Comparison of ENCODE assay signal across 10 cellular contexts in genomic region chr5:95086932-95087818, GRCh38.
A peak's percentile ranks its signal among the peaks of the same experiment; 100 is the strongest.
DNase-seq lines count a peak whose midpoint lies in the region; ATAC-seq and TF ChIP-seq lines count a peak whose summit lies in the region.
"Had no signal": no experiment of that assay in that cellular context is flagged by ENCODE, and none has a peak within 500 bp of the region (broad histone marks: within the 10 kb centered on the region; RNA-seq: fewer than 3 reads in every experiment).

No MANE protein-coding gene starts in this region.

- H3K9me2 ChIP-seq in PC-9 (ENCODE audit: insufficient read depth) = no peaks in the 10 kb centered on the region

- H3K4me3 ChIP-seq in PC-9 = no peak overlapping the region

- POLR2A ChIA-PET in PC-9 (lab: Charles Lee; ENCODE audit: unreplicated experiment) = no interaction called here

- CTCF ChIA-PET in PC-9 (lab: Charles Lee) = no interaction called here

- DNase-seq in GF-D8 (lab: John Stamatoyannopoulos, UW) = peak; percentile 6
- no peak for DNase-seq in PC-9
- DNase-seq in T-helper 9 cell = no peak
- DNase-seq in stimulated activated CD4-positive, alpha-beta T cell treated with anti-CD3 and anti-CD28 coated beads, Interleukin-4, amount 100 ng/mL, for 1 hour = no peak
- DNase-seq in NK-92 (lab: John Stamatoyannopoulos, UW; ENCODE audit: unreplicated experiment) = no peak
- DNase-seq in DMS79 (lab: John Stamatoyannopoulos, UW) = no peak
- DNase-seq: activated T-cell treated with anti-CD3 and anti-CD28 coated beads, Interleukin-2, amount 50 U/mL, for 4 hours; NCI-H1092 had no signal

- H3K27me3 ChIP-seq in PC-9 (ENCODE audit: insufficient read depth, low read depth) = no peaks in the 10 kb centered on the region

- 0 out of 2 replicates have a peak overlapping the region, but pooled peaks have one; percentile 49 for H2AFZ ChIP-seq in PC-9

- no TSS peak for BruUV-seq in PC-9 (replicated peaks; lab: Mats Ljungman, UMichigan)

- peaks cover 2% of the 10 kb centered on the region; the same call in 1 of the 2 replicates for H3F3A ChIP-seq in PC-9 (ENCODE audit: insufficient read depth, low read depth)

- H3K27ac ChIP-seq in PC-9 = no peak overlapping the region

- H3K36me3 ChIP-seq in PC-9 (ENCODE audit: low read depth) = no peaks in the 10 kb centered on the region

- no peaks in the 10 kb centered on the region for H4K20me1 ChIP-seq in PC-9 (ENCODE audit: insufficient read depth)

- TF ChIP-seq CTCF in PC-9 (conservative IDR thresholded peaks at IDR 0.05) = no peak

- intact Hi-C loops in PC-9 (cut with micrococcal nuclease; ENCODE audit: unreplicated experiment) = no loop called here

- H3K4me2 ChIP-seq in PC-9 = no peak overlapping the region

- peaks cover 6% of the 10 kb centered on the region for H3K4me1 ChIP-seq in PC-9 (replicated peaks; ENCODE audit: insufficient read depth)

- ATAC-seq in GM19463 (IDR thresholded peaks at IDR 0.05; ENCODE audit: unreplicated experiment) = peak; percentile 40
- ATAC-seq in HG03045 (IDR thresholded peaks at IDR 0.05; ENCODE audit: unreplicated experiment) = peak; percentile 38
- ATAC-seq: activated T-cell treated with anti-CD3 and anti-CD28 coated beads, Interleukin-2, amount 50 U/mL, for 4 hours had no signal

- H3K9me3 ChIP-seq in PC-9 (ENCODE audit: insufficient read depth, low read depth) = no peaks in the 10 kb centered on the region; the same call in 1 of the 2 replicates

- no peaks in the 10 kb centered on the region for H3K79me2 ChIP-seq in PC-9 (ENCODE audit: low read depth)
